ENCODE assay signal across 18 cellular contexts in the genomic region with DNA sequence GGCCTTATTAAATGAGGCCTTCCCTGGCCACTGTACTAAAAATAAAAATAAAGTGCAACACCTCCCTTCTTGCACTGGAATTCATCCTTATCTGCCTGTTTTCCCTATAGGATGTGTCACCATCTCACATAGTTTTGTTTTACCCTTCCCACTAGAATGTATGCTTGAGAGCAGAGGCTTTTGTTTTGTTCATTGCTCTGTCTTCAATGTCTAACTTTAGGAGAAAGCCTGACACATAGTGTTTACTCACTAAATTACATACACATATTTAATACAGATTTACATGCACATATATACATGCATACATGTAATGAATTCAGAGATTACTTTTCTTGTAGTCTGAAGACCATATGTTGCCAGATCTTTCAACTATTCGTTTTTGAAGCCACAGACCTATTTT. TPM values are rescaled to one million over a fixed set of nuclear protein-coding genes. Genes with fewer than 3 reads are reported as not detected.
A peak's percentile ranks its signal among the peaks of the same experiment; 100 is the strongest.
DNase-seq lines count a peak whose midpoint lies in the region; ATAC-seq and TF ChIP-seq lines count a peak whose summit lies in the region.
"Had no signal": no experiment of that assay in that cellular context is flagged by ENCODE, and none has a peak within 500 bp of the region (broad histone marks: within the 10 kb centered on the region; RNA-seq: fewer than 3 reads in every experiment).

No MANE protein-coding gene starts in this region.

- WGBS in transverse colon (ENCODE audit: low coverage in 1 of 2), 2 donors = 50 to 72% methylated on average over 1 of the region's 1 CpG

- peaks cover 14% of the 10 kb centered on the region for H3K36me3 Mint-ChIP-seq in CD4-positive, alpha-beta T cell (ENCODE audit: low read depth)
- no peaks in the 10 kb centered on the region for H3K36me3 Mint-ChIP-seq in WTC11
- no peaks in the 10 kb centered on the region for H3K36me3 Mint-ChIP-seq in memory B cell

- no peak for TF ChIP-seq POLR2A in transverse colon (IDR thresholded peaks at IDR 0.05)

- no peaks in the 10 kb centered on the region for H3K27me3 ChIP-seq in CD4-positive, alpha-beta T cell (ENCODE audit: control insufficient read depth, insufficient read depth, low read length)
- H3K27me3 ChIP-seq in transverse colon = no peaks in the 10 kb centered on the region
- H3K27me3 ChIP-seq: dorsolateral prefrontal cortex, ovary had no signal

- H3K27ac Mint-ChIP-seq in CD4-positive, alpha-beta T cell = peak overlapping the region; percentile 2
- H3K27ac Mint-ChIP-seq in WTC11 (peak overlapping the region; percentile 79), memory B cell (peak overlapping the region; percentile 45)
- H3K27ac Mint-ChIP-seq: activated CD4-positive, alpha-beta memory T cell treated with anti-CD3 and anti-CD28 coated beads for 36 hours; activated naive CD8-positive, alpha-beta T cell treated with anti-CD3 and anti-CD28 coated beads, Interleukin-2, amount 10 ng/mL, durations not matched to agents 7 days and 5 days had no signal

- H3K4me1 ChIP-seq in transverse colon = no peaks in the 10 kb centered on the region

- peak; percentile 44 for ATAC-seq in CD4-positive, alpha-beta T cell (ENCODE audit: poor library complexity)
- ATAC-seq in WTC11 (no peak), memory B cell (ENCODE audit: low read depth) (no peak), HG02840 (IDR thresholded peaks at IDR 0.05; ENCODE audit: low FRiP score, unreplicated experiment) (no peak)
- ATAC-seq: activated T-cell treated with anti-CD3 and anti-CD28 coated beads, Interleukin-2, amount 50 U/mL, for 4 hours had no signal

- no peak for DNase-seq in CD4-positive, alpha-beta T cell
- peak; percentile 17 for DNase-seq in ELR (ENCODE audit: low read depth)
- DNase-seq in WTC11 (ENCODE audit: low spot score) = no peak
- no peak for DNase-seq in memory B cell (ENCODE audit: low spot score in 2 of 2)
- no peak for DNase-seq in transverse colon
- DNase-seq in middle frontal gyrus (ENCODE audit: extremely low spot score, low spot score) = no peak
- DNase-seq: activated CD4-positive, alpha-beta memory T cell treated with anti-CD3 and anti-CD28 coated beads for 36 hours; activated naive CD8-positive, alpha-beta T cell treated with anti-CD3 and anti-CD28 coated beads, Interleukin-2, amount 10 ng/mL, durations not matched to agents 7 days and 5 days; activated T-cell treated with anti-CD3 and anti-CD28 coated beads, Interleukin-2, amount 50 U/mL, for 4 hours; dorsolateral prefrontal cortex; GF-D8; left colon; NCI-H1436 treated with DMSO at 0.1 percent for 48 hours; NCI-H345; ovary; stimulated activated CD4-positive, alpha-beta T cell treated with anti-CD3 and anti-CD28 coated beads, Interleukin-1b, Interleukin-23, amount 100 ng/mL, for 48 hours had no signal

- CTCF ChIA-PET in CD4-positive, alpha-beta T cell (lab: Charles Lee) = no interaction called here
- CTCF ChIA-PET in WTC11 (lab: Charles Lee) = no interaction called here

- H3K36me3 ChIP-seq in transverse colon = no peaks in the 10 kb centered on the region
- H3K36me3 ChIP-seq: ovary had no signal

- intact Hi-C loops in CD4-positive, alpha-beta T cell (cut with DNase I, micrococcal nuclease) = loop anchor here in 1 of 2 experiments (10.0 kb wide), 1 partner anchor 250 kb away; no protein-coding TSS in a partner anchor
- intact Hi-C loops in transverse colon (cut with DNase I; ENCODE audit: low total_unique reads) = no loop called here

- TF ChIP-seq EP300 in transverse colon (IDR thresholded peaks at IDR 0.05; ENCODE audit: low read depth) = no peak

- H3K4me1 Mint-ChIP-seq in CD4-positive, alpha-beta T cell (ENCODE audit: low read depth) = peaks cover 4% of the 10 kb centered on the region
- peaks cover 6% of the 10 kb centered on the region for H3K4me1 Mint-ChIP-seq in WTC11
- peaks cover 7% of the 10 kb centered on the region for H3K4me1 Mint-ChIP-seq in memory B cell
- H3K4me1 Mint-ChIP-seq: activated naive CD8-positive, alpha-beta T cell treated with anti-CD3 and anti-CD28 coated beads, Interleukin-2, amount 10 ng/mL, durations not matched to agents 7 days and 5 days had no signal

- H3K9me3 Mint-ChIP-seq in CD4-positive, alpha-beta T cell = no peaks in the 10 kb centered on the region
- H3K9me3 Mint-ChIP-seq in WTC11 = no peaks in the 10 kb centered on the region
- H3K9me3 Mint-ChIP-seq in memory B cell = no peaks in the 10 kb centered on the region
- H3K9me3 Mint-ChIP-seq: activated CD4-positive, alpha-beta memory T cell treated with anti-CD3 and anti-CD28 coated beads for 36 hours; activated naive CD8-positive, alpha-beta T cell treated with anti-CD3 and anti-CD28 coated beads, Interleukin-2, amount 10 ng/mL, durations not matched to agents 7 days and 5 days; activated T-cell treated with anti-CD3 and anti-CD28 coated beads, Interleukin-2, amount 50 U/mL, for 4 hours had no signal

- H3K27ac ChIP-seq in CD4-positive, alpha-beta T cell (ENCODE audit: low read depth, low read length) = no peak overlapping the region
- H3K27ac ChIP-seq in transverse colon = no peak overlapping the region
- H3K27ac ChIP-seq: ovary, VCaP had no signal

- H3K4me3 ChIP-seq in transverse colon = no peak overlapping the region
- H3K4me3 ChIP-seq: dorsolateral prefrontal cortex, ovary had no signal

- no peaks in the 10 kb centered on the region for H3K9me3 ChIP-seq in CD4-positive, alpha-beta T cell (ENCODE audit: control insufficient read depth, low read length)
- H3K9me3 ChIP-seq in transverse colon = no peaks in the 10 kb centered on the region
- H3K9me3 ChIP-seq: ovary had no signal

- TF ChIP-seq CTCF in CD4-positive, alpha-beta T cell (IDR thresholded peaks at IDR 0.05) = no peak
- no peak for TF ChIP-seq CTCF in WTC11 (IDR thresholded peaks at IDR 0.05)
- no peak for TF ChIP-seq CTCF in transverse colon (IDR thresholded peaks at IDR 0.05)

- H3K27me3 Mint-ChIP-seq in CD4-positive, alpha-beta T cell = no peaks in the 10 kb centered on the region
- H3K27me3 Mint-ChIP-seq in WTC11 (ENCODE audit: low read depth) = no peaks in the 10 kb centered on the region
- H3K27me3 Mint-ChIP-seq in memory B cell = no peaks in the 10 kb centered on the region
- H3K27me3 Mint-ChIP-seq: activated CD4-positive, alpha-beta memory T cell treated with anti-CD3 and anti-CD28 coated beads for 36 hours; activated naive CD8-positive, alpha-beta T cell treated with anti-CD3 and anti-CD28 coated beads, Interleukin-2, amount 10 ng/mL, durations not matched to agents 7 days and 5 days had no signal

- H3K4me3 Mint-ChIP-seq in CD4-positive, alpha-beta T cell = no peak overlapping the region
- H3K4me3 Mint-ChIP-seq in WTC11 (no peak overlapping the region), memory B cell (no peak overlapping the region)
- H3K4me3 Mint-ChIP-seq: activated CD4-positive, alpha-beta memory T cell treated with anti-CD3 and anti-CD28 coated beads for 36 hours; activated naive CD8-positive, alpha-beta T cell treated with anti-CD3 and anti-CD28 coated beads, Interleukin-2, amount 10 ng/mL, durations not matched to agents 7 days and 5 days; activated T-cell treated with anti-CD3 and anti-CD28 coated beads, Interleukin-2, amount 50 U/mL, for 4 hours had no signal

- in situ Hi-C loops in transverse colon (cut with MboI; ENCODE audit: low pct_ligation_motif_present in 1 of 4, low pct_unique_long_range_greater_than_20kb in 1 of 4, low sequenced_read_pairs in 3 of 4) = no loop called here

- POLR2A ChIA-PET in CD4-positive, alpha-beta T cell (lab: Charles Lee) = no interaction called here
- POLR2A ChIA-PET in WTC11 (lab: Charles Lee) = no interaction called here

TF ChIP-seq in WTC11, 78 proteins besides CTCF, POLR2A, EP300 and RAD21 (continues in another document):
- TF ChIP-seq CBFB (CRISPR knock-in tag; IDR thresholded peaks at IDR 0.05; ENCODE audit: low read depth) (no peak), ZBTB21 (CRISPR knock-in tag; IDR thresholded peaks at IDR 0.05; ENCODE audit: borderline replicate concordance) (no peak), MXD4 (CRISPR knock-in tag; IDR thresholded peaks at IDR 0.05; ENCODE audit: borderline replicate concordance) (no peak), AFF4 (CRISPR knock-in tag; IDR thresholded peaks at IDR 0.05; ENCODE audit: borderline replicate concordance) (no peak), EMX1 (CRISPR knock-in tag; IDR thresholded peaks at IDR 0.05) (no peak), ATF1 (CRISPR knock-in tag; IDR thresholded peaks at IDR 0.05) (no peak), TCF7 (CRISPR knock-in tag; IDR thresholded peaks at IDR 0.05; ENCODE audit: low read depth) (no peak)

RNA-seq across cellular contexts. Expression of gene CD302, which starts 23.0 kb away (rescaled TPM):
- 1 to 10 TPM; 1.0 to 1.1 TPM for total RNA-seq in CD4-positive, alpha-beta T cell
- 1.4 to 2.5 TPM (median 1.8 TPM) in 3 replicates for total RNA-seq in WTC11 (2021)
- 10 to 100 TPM; 12.7 to 35.9 (median 19.1) TPM for total RNA-seq in transverse colon

Comparison
In these comparisons a context has a peak if more than half of its experiments do, and no peak if none do; other contexts are left out.
1. H3K27ac Mint-ChIP-seq: peak in every context shown above with its lines; median percentile 79 in WTC11; 45 in memory B cell; 2 in CD4-positive, alpha-beta T cell.